ENCODE assay signal across 1 cellular context in genomic region chr4:7806724-7807123, GRCh38.
TF ChIP-seq lines count a peak whose summit lies in the region.

No MANE protein-coding gene starts in this region.

TF ChIP-seq in SK-N-SH, 30 proteins besides CTCF, POLR2A, EP300 and RAD21 (continued from another document):
- TF ChIP-seq IRF3 (IDR thresholded peaks at IDR 0.05; ENCODE audit: low read depth, low read length) (no peak), GATA2 (CRISPR knock-in tag; IDR thresholded peaks at IDR 0.05) (no peak), EZH2phosphoT487 (IDR thresholded peaks at IDR 0.05; ENCODE audit: borderline replicate concordance, low read depth) (no peak), POLR2AphosphoS5 (IDR thresholded peaks at IDR 0.05; ENCODE audit: low read depth, low read length) (no peak), TAF1 (IDR thresholded peaks at IDR 0.05; ENCODE audit: borderline replicate concordance, low read depth, low read length) (no peak), RXRA (IDR thresholded peaks at IDR 0.05; ENCODE audit: borderline replicate concordance, low read depth) (no peak), MAX (IDR thresholded peaks at IDR 0.05; ENCODE audit: low read depth) (no peak), CHD2 (IDR thresholded peaks at IDR 0.05; ENCODE audit: low read length, partially characterized antibody) (no peak), NFIC (IDR thresholded peaks at IDR 0.05; ENCODE audit: borderline replicate concordance) (no peak), FOXJ3 (CRISPR knock-in tag; IDR thresholded peaks at IDR 0.05) (no peak), ZBTB33 (IDR thresholded peaks at IDR 0.05; ENCODE audit: borderline replicate concordance, low read depth) (no peak), MEF2A (IDR thresholded peaks at IDR 0.05; ENCODE audit: borderline replicate concordance, low read depth) (no peak)
